ENCODE assay signal across 14 cellular contexts in genomic region chr22:44622685-44623084, GRCh38.
A peak's percentile ranks its signal among the peaks of the same experiment; 100 is the strongest.
DNase-seq lines count a peak whose midpoint lies in the region; ATAC-seq and TF ChIP-seq lines count a peak whose summit lies in the region.
"Had no signal": no experiment of that assay in that cellular context is flagged by ENCODE, and none has a peak within 500 bp of the region (broad histone marks: within the 10 kb centered on the region; RNA-seq: fewer than 3 reads in every experiment).

No MANE protein-coding gene starts in this region.

- H3K27me3 ChIP-seq in WERI-Rb-1 (ENCODE audit: insufficient read depth, low read depth, severe bottlenecking) (no peaks in the 10 kb centered on the region), neural cell (ENCODE audit: insufficient read depth, low read depth, low read length) (no peaks in the 10 kb centered on the region)

- ATAC-seq in HG03175 (IDR thresholded peaks at IDR 0.05; ENCODE audit: unreplicated experiment) (no peak), left cardiac atrium (no peak)
- ATAC-seq: Panc1, Right ventricle myocardium inferior had no signal

- H3K9me3 ChIP-seq in WERI-Rb-1 (ENCODE audit: severe bottlenecking) (no peaks in the 10 kb centered on the region), neural cell (ENCODE audit: low read length) (no peaks in the 10 kb centered on the region)

- H3K9me3 Mint-ChIP-seq in activated naive CD4-positive, alpha-beta T cell treated with anti-CD3 and anti-CD28 coated beads, Interleukin-2, amount 10 ng/mL, durations not matched to agents 7 days and 5 days, result no peaks in the 10 kb centered on the region

- no peaks in the 10 kb centered on the region for H3K9me2 ChIP-seq in neural cell (ENCODE audit: insufficient read depth, low read length)

- peaks cover 22% of the 10 kb centered on the region for H3K27me3 Mint-ChIP-seq in activated naive CD4-positive, alpha-beta T cell treated with anti-CD3 and anti-CD28 coated beads, Interleukin-2, amount 10 ng/mL, durations not matched to agents 7 days and 5 days

- no peak overlapping the region for H3K4me3 Mint-ChIP-seq in activated naive CD4-positive, alpha-beta T cell treated with anti-CD3 and anti-CD28 coated beads, Interleukin-2, amount 10 ng/mL, durations not matched to agents 7 days and 5 days
- H3K4me3 Mint-ChIP-seq: CD14-positive monocyte had no signal

- no peak for TF ChIP-seq CTCF in WERI-Rb-1 (IDR thresholded peaks at IDR 0.05; ENCODE audit: low read depth, low read length)
- TF ChIP-seq CTCF in neural cell (IDR thresholded peaks at IDR 0.05; ENCODE audit: poor library complexity, severe bottlenecking), result no peak

- no peak overlapping the region for H2AFZ ChIP-seq in neural cell (ENCODE audit: low read depth, low read length)

- peaks cover 4% of the 10 kb centered on the region for H3K4me1 Mint-ChIP-seq in activated naive CD4-positive, alpha-beta T cell treated with anti-CD3 and anti-CD28 coated beads, Interleukin-2, amount 10 ng/mL, durations not matched to agents 7 days and 5 days

- no peaks in the 10 kb centered on the region for H4K20me1 ChIP-seq in neural cell (ENCODE audit: insufficient read depth)

- no peaks in the 10 kb centered on the region for H3K36me3 ChIP-seq in WERI-Rb-1
- H3K36me3 ChIP-seq in neural cell (ENCODE audit: insufficient read depth, low read length), result no peaks in the 10 kb centered on the region

- no peak for TF ChIP-seq RAD21 in neural cell (conservative IDR thresholded peaks at IDR 0.05)

- H3K36me3 Mint-ChIP-seq in activated naive CD4-positive, alpha-beta T cell treated with anti-CD3 and anti-CD28 coated beads, Interleukin-2, amount 10 ng/mL, durations not matched to agents 7 days and 5 days, result no peaks in the 10 kb centered on the region

- H3K27ac Mint-ChIP-seq in activated naive CD4-positive, alpha-beta T cell treated with anti-CD3 and anti-CD28 coated beads, Interleukin-2, amount 10 ng/mL, durations not matched to agents 7 days and 5 days, result peak overlapping the region; percentile 62

- H3K79me2 ChIP-seq in neural cell (replicated peaks; ENCODE audit: insufficient read depth, low read length), result no peaks in the 10 kb centered on the region

- H3K9ac ChIP-seq in neural cell (ENCODE audit: low read length), result peak overlapping the region; percentile 55

- no peak overlapping the region for H3K4me3 ChIP-seq in WERI-Rb-1 (ENCODE audit: low read depth, low read length)
- peak overlapping the region; percentile 46 for H3K4me3 ChIP-seq in neural cell (ENCODE audit: low read length)
- H3K4me3 ChIP-seq: SK-N-MC had no signal

- H3K4me2 ChIP-seq in neural cell (ENCODE audit: low read length), result no peak overlapping the region

- H3K27ac ChIP-seq in WERI-Rb-1 (peak overlapping the region; percentile 92; the same call in 1 of the 2 replicates), neural cell (ENCODE audit: low read length) (peak overlapping the region; percentile 92)
- H3K27ac ChIP-seq: SK-N-MC had no signal

- H3F3A ChIP-seq in neural cell (ENCODE audit: insufficient read depth, low read length, poor library complexity, severe bottlenecking), result no peaks in the 10 kb centered on the region

- CTCF ChIA-PET in activated naive CD4-positive, alpha-beta T cell treated with anti-CD3 and anti-CD28 coated beads, Interleukin-2, amount 10 ng/mL, durations not matched to agents 7 days and 5 days (lab: Charles Lee), result no interaction called here

- TF ChIP-seq EP300 in neural cell (conservative IDR thresholded peaks at IDR 0.05; ENCODE audit: poor library complexity, severe bottlenecking), result no peak

- DNase-seq in activated naive CD4-positive, alpha-beta T cell treated with anti-CD3 and anti-CD28 coated beads, Interleukin-2, amount 10 ng/mL, durations not matched to agents 7 days and 5 days, result no peak
- DNase-seq in activated naive CD4-positive, alpha-beta T cell treated with anti-CD3 and anti-CD28 coated beads, Interleukin-2, amount 50 U/mL, for 16 hours, result no peak
- DNase-seq in WERI-Rb-1 (no peak), nucleus accumbens (lab: John Stamatoyannopoulos, UW) (no peak), left cardiac atrium (no peak)
- DNase-seq in activated T-cell treated with anti-CD3 and anti-CD28 coated beads, Interleukin-2, amount 50 U/mL, for 48 hours, result no peak
- DNase-seq: GF-D8, KBM-7 had no signal

- intact Hi-C loops in left cardiac atrium (cut with DNase I), result loop anchor here (10.0 kb wide), 3 partner anchors 308 to 1238 kb away; partner anchors contain the start of gene SHISAL1 (in 1 of the 2)

TF ChIP-seq in neural cell, 6 proteins besides CTCF, POLR2A, EP300 and RAD21:
- TF ChIP-seq POLR2AphosphoS5 (IDR thresholded peaks at IDR 0.05) (no peak), REST (IDR thresholded peaks at IDR 0.05; ENCODE audit: borderline replicate concordance) (no peak), MXI1 (conservative IDR thresholded peaks at IDR 0.05; ENCODE audit: poor library complexity, severe bottlenecking) (no peak), EZH2 (IDR thresholded peaks at IDR 0.05; ENCODE audit: borderline replicate concordance, insufficient read depth, low read length, poor library complexity, severe bottlenecking) (no peak), SMC3 (conservative IDR thresholded peaks at IDR 0.05; ENCODE audit: poor library complexity) (no peak), TAF1 (IDR thresholded peaks at IDR 0.05; ENCODE audit: low read depth) (no peak)
